ENCODE assay signal across 17 cellular contexts in the genomic region with DNA sequence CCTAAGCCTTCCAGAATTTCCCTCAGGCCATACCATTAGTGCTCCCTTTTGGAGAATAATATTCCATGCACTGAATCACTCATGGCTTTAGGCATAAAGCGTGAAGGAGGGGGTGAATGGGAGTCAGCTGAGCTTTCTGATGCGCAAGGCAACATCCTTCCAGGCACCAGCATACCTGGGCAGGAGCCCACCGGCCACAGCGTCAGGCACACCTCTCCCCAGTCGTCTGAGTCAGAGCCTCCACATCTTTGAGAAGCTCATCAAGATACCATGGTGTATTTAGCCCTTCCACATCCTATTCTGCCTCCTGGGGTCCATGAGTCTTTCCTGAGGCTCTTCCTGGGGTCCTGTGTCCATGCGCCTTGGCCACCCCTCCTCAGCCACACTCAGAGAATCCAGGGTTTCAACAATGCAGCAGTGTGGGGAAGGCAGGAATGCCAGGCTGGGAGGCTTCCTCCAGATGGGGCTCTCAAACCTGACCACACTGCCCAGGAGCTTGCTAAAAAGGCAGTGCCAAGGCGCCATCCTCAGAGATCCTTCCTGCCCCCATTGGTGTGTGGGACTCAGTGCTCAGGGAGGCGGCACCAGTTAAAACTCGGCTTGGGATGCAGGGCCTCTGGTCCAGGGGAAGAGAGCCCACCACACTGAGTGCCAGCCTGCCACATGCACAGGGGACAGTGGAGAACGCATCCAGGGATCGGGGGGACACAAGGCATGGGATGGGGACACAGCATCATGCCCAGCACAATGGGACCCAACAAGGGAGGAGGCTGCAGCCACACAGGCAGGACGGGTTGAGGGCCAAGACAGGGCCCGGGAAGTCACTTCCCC. TPM values are rescaled to one million over a fixed set of nuclear protein-coding genes. Genes with fewer than 3 reads are reported as not detected.
DNase-seq lines count a peak whose midpoint lies in the region; ATAC-seq and TF ChIP-seq lines count a peak whose summit lies in the region.
"Had no signal": no experiment of that assay in that cellular context is flagged by ENCODE, and none has a peak within 500 bp of the region (broad histone marks: within the 10 kb centered on the region; RNA-seq: fewer than 3 reads in every experiment).

No MANE protein-coding gene starts in this region.

- H2AK5ac ChIP-seq in neuronal stem cell (ENCODE audit: low read depth, low read length), result no peak overlapping the region

- intact Hi-C loops in aorta (cut with DNase I), result no loop called here

- peaks cover 4 to 53% (median 12%) of the 10 kb centered on the region in 3 experiments for H3K27me3 ChIP-seq in neuronal stem cell (ENCODE audit: control insufficient read depth in 3 of 3, insufficient read depth in 3 of 3, low read depth in 1 of 3, low read length in 3 of 3)
- H3K27me3 ChIP-seq in aorta (ENCODE audit: control insufficient read depth in 1 of 2, insufficient read depth in 2 of 2, low read length in 1 of 2), result no peaks in the 10 kb centered on the region
- H3K27me3 ChIP-seq: thyroid gland had no signal

- no peak overlapping the region for H2BK120ac ChIP-seq in neuronal stem cell (ENCODE audit: low read depth, low read length)

- H2BK12ac ChIP-seq in neuronal stem cell (ENCODE audit: low read length), result no peak overlapping the region

- H2BK15ac ChIP-seq in neuronal stem cell (ENCODE audit: low read length), result no peak overlapping the region

- H3K18ac ChIP-seq in neuronal stem cell (ENCODE audit: low read length), result no peak overlapping the region

- no peak overlapping the region for H3K23ac ChIP-seq in neuronal stem cell (ENCODE audit: low read depth, low read length, poor library complexity)

- no peak overlapping the region for H3K4me2 ChIP-seq in neuronal stem cell (ENCODE audit: insufficient read depth, low read length, poor library complexity, severe bottlenecking)

- H3K4me1 ChIP-seq in neuronal stem cell (ENCODE audit: control insufficient read depth in 2 of 2, insufficient read depth in 1 of 2, low read depth in 1 of 2, low read length in 2 of 2), result no peaks in the 10 kb centered on the region
- no peaks in the 10 kb centered on the region for H3K4me1 ChIP-seq in aorta (ENCODE audit: control insufficient read depth in 1 of 2, insufficient read depth in 2 of 2, low read length in 2 of 2)

- H3K36me3 ChIP-seq in neuronal stem cell (replicated peaks in 1 of 2; ENCODE audit: control insufficient read depth in 2 of 2, insufficient read depth in 2 of 2, low read length in 2 of 2) (no peaks in the 10 kb centered on the region), aorta (ENCODE audit: control insufficient read depth in 1 of 2, insufficient read depth in 2 of 2, low read length in 1 of 2) (no peaks in the 10 kb centered on the region)
- H3K36me3 ChIP-seq: thyroid gland had no signal

- H3K9me3 ChIP-seq in neuronal stem cell (replicated peaks in 1 of 2; ENCODE audit: control insufficient read depth in 2 of 2, insufficient read depth in 1 of 2, low read depth in 1 of 2, low read length in 2 of 2), result peaks cover 0 to 2% of the 10 kb centered on the region in 2 donors
- H3K9me3 ChIP-seq in aorta (ENCODE audit: control insufficient read depth, low read length), result peaks cover 2% of the 10 kb centered on the region
- H3K9me3 ChIP-seq: thyroid gland had no signal

- H3K27ac ChIP-seq in neuronal stem cell (replicated peaks; ENCODE audit: low read length) (no peak overlapping the region), aorta (ENCODE audit: low read depth in 1 of 2, low read length in 2 of 2) (no peak overlapping the region)
- H3K27ac ChIP-seq: SK-N-MC, thyroid gland had no signal

- no peak overlapping the region for H3K4me3 Mint-ChIP-seq in glutamatergic neuron (ENCODE audit: unreplicated experiment)
- H3K4me3 Mint-ChIP-seq: activated CD4-positive, alpha-beta memory T cell treated with anti-CD3 and anti-CD28 coated beads for 36 hours; activated naive CD4-positive, alpha-beta T cell treated with anti-CD3 and anti-CD28 coated beads, Interleukin-2, amount 50 U/mL, for 24 hours; naive thymus-derived CD4-positive, alpha-beta T cell had no signal

- H3K14ac ChIP-seq in neuronal stem cell (ENCODE audit: low read length), result peak overlapping the region; percentile 43

- H3K4me3 ChIP-seq in neuronal stem cell (ENCODE audit: low read length in 2 of 2) (peak overlapping the region in 1 of 2 donors; percentile 3), aorta (ENCODE audit: low read length in 2 of 2) (no peak overlapping the region)
- H3K4me3 ChIP-seq: SK-N-MC, thyroid gland had no signal

- H2AFZ ChIP-seq in neuronal stem cell (ENCODE audit: low read length), result no peak overlapping the region

- CTCF ChIA-PET in HEK293T (lab: Yijun Ruan, JAX), result interaction anchor here (1.0 kb wide), 1 partner anchor 30 kb away, joined by 3 read pairs; no protein-coding TSS in a partner anchor

- H3K36me3 Mint-ChIP-seq in glutamatergic neuron (ENCODE audit: unreplicated experiment), result peaks cover 15% of the 10 kb centered on the region

- H4K8ac ChIP-seq in neuronal stem cell (ENCODE audit: low read depth, low read length), result no peak overlapping the region

- no peak for ATAC-seq in aorta (ENCODE audit: low FRiP score)
- ATAC-seq in HG02588 (IDR thresholded peaks at IDR 0.05; ENCODE audit: unreplicated experiment), result no peak
- ATAC-seq: naive thymus-derived CD4-positive, alpha-beta T cell had no signal

- H4K91ac ChIP-seq in neuronal stem cell (ENCODE audit: low read depth, low read length, poor library complexity), result no peak overlapping the region

- H3K27ac Mint-ChIP-seq in glutamatergic neuron (ENCODE audit: unreplicated experiment), result no peak overlapping the region
- H3K27ac Mint-ChIP-seq: activated CD4-positive, alpha-beta memory T cell treated with anti-CD3 and anti-CD28 coated beads for 36 hours; activated naive CD4-positive, alpha-beta T cell treated with anti-CD3 and anti-CD28 coated beads, Interleukin-2, amount 50 U/mL, for 24 hours; naive thymus-derived CD4-positive, alpha-beta T cell had no signal

- no peak overlapping the region for H2BK5ac ChIP-seq in neuronal stem cell (ENCODE audit: low read length)

- no CpG with 5 or more reads among the region's 13 CpGs for WGBS in neuronal stem cell (ENCODE audit: extremely low coverage in 2 of 2, insufficient read length in 2 of 2, insufficient replicate concordance in 1 of 2), 2 donors
- WGBS in aorta, 2 donors, result 88 to 91% methylated on average over 13 of the region's 13 CpGs

- peaks cover 24% of the 10 kb centered on the region for H3K27me3 Mint-ChIP-seq in glutamatergic neuron (ENCODE audit: unreplicated experiment)

- no peaks in the 10 kb centered on the region for H3K4me1 Mint-ChIP-seq in glutamatergic neuron (ENCODE audit: low read depth, unreplicated experiment)

- POLR2A ChIA-PET in HEK293T (lab: Yijun Ruan, JAX), result no interaction called here

- peak; percentile 1 for DNase-seq in activated naive CD4-positive, alpha-beta T cell treated with Interleukin-2 at 50 U/mL for 16 hours
- no peak for DNase-seq in activated naive CD4-positive, alpha-beta T cell (lab: John Stamatoyannopoulos, UW)
- DNase-seq in glutamatergic neuron, result peak; percentile 4
- DNase-seq in neuronal stem cell (ENCODE audit: low spot score), result no peak
- peak; percentile 30 to 62 for DNase-seq in aorta
- no peak for DNase-seq in HEK293T (ENCODE audit: extremely low spot score)
- no peak for DNase-seq in NCI-H1092 (lab: John Stamatoyannopoulos, UW)
- DNase-seq: effector memory CD4-positive, alpha-beta T cell; NCI-H187; stimulated activated CD4-positive, alpha-beta T cell treated with anti-CD3 and anti-CD28 coated beads, Interleukin-4, amount 100 ng/mL, for 1 hour; thyroid gland had no signal

- H3K9me3 Mint-ChIP-seq in glutamatergic neuron (ENCODE audit: unreplicated experiment), result peaks cover 15% of the 10 kb centered on the region

- H3K79me1 ChIP-seq in neuronal stem cell (ENCODE audit: low read depth, low read length), result no peaks in the 10 kb centered on the region

- H3K9ac ChIP-seq in neuronal stem cell (ENCODE audit: low read depth, low read length, poor library complexity), result peak overlapping the region; percentile 55

- H3K4ac ChIP-seq in neuronal stem cell (ENCODE audit: low read length), result no peak overlapping the region

- no peak for TF ChIP-seq CTCF in glutamatergic neuron (IDR thresholded peaks at IDR 0.05; ENCODE audit: partially characterized antibody, unreplicated experiment)

TF ChIP-seq in HEK293T, 16 proteins besides CTCF, POLR2A, EP300 and RAD21:
- TF ChIP-seq HDGF (IDR thresholded peaks at IDR 0.05; ENCODE audit: borderline replicate concordance), result no peak
- no peak for TF ChIP-seq ZNF384 (IDR thresholded peaks at IDR 0.05)
- no peak for TF ChIP-seq FOXK2 (IDR thresholded peaks at IDR 0.05)
- TF ChIP-seq L3MBTL2 (conservative IDR thresholded peaks at IDR 0.05), result no peak
- TF ChIP-seq LEF1 (IDR thresholded peaks at IDR 0.05; ENCODE audit: borderline replicate concordance), result no peak
- no peak for TF ChIP-seq SP1 (IDR thresholded peaks at IDR 0.05)
- TF ChIP-seq NFRKB (IDR thresholded peaks at IDR 0.05), result no peak
- TF ChIP-seq FOXA1 (IDR thresholded peaks at IDR 0.05), result no peak
- TF ChIP-seq PKNOX1 (IDR thresholded peaks at IDR 0.05), result no peak
- no peak for TF ChIP-seq SUZ12 (IDR thresholded peaks at IDR 0.05)

RNA-seq across cellular contexts. Expression of gene RASGEF1A, which starts 31.6 kb away (rescaled TPM):
- total RNA-seq in glutamatergic neuron (ENCODE audit: unreplicated experiment), result 5.7 TPM
- polyA plus RNA-seq in neuronal stem cell (2013, experiment 1 of 2), result 3.5 TPM
- 3.6 TPM for polyA plus RNA-seq in neuronal stem cell (2013, experiment 2 of 2)
- 1 to 10 TPM; 1.9 to 3.1 TPM for total RNA-seq in aorta
- polyA plus RNA-seq in aorta, result 1 to 10 TPM in 1 of 2 donors, not detected in 1; 3.9 TPM
- total RNA-seq: M059J had no signal

Comparison
In these comparisons a context has a peak if more than half of its experiments do, and no peak if none do; other contexts are left out.
1. DNase-seq: peak in activated naive CD4-positive, alpha-beta T cell treated with Interleukin-2 at 50 U/mL for 16 hours (single experiment), glutamatergic neuron (single experiment) and aorta (2 of 2); none in activated naive CD4-positive, alpha-beta T cell (0 of 4), neuronal stem cell (single experiment), HEK293T (single experiment) and NCI-H1092 (single experiment).